20 cellular contexts compared by ENCODE assay signal in the genomic region with DNA sequence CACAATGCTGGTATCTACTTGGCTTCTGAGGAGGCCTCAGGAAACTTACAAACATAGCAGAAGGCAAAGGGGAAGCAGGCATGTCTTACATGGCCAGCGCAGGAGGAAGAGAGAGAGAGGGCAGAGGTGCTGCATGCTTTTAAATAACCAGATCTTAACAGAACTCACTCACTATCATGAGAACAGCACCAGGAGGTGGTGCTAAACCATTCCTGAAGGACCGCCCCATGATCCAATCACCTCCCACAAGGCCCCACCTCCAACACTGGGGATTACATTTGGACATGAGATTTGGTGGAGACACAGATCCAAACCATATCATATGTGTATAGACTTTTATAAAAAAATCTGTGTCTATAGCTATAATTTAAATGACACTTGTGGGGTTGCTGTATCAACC. TPM values are rescaled to one million over a fixed set of nuclear protein-coding genes. Genes with fewer than 3 reads are reported as not detected.
"Had no signal": no experiment of that assay in that cellular context is flagged by ENCODE, and none has a peak within 500 bp of the region (broad histone marks: within the 10 kb centered on the region; RNA-seq: fewer than 3 reads in every experiment).

No MANE protein-coding gene starts in this region.

- H3K9me3 ChIP-seq: esophagus squamous epithelium, prostate gland had no signal

- H3K4me1 ChIP-seq: esophagus squamous epithelium, prostate gland, tibial nerve had no signal

- ATAC-seq: right cardiac atrium had no signal

- H3K27ac ChIP-seq: esophagus squamous epithelium, prostate gland, skin epidermis, tibial nerve, VCaP had no signal

- H3K27me3 ChIP-seq: tibial nerve had no signal

- DNase-seq: activated CD4-positive, alpha-beta T cell treated with anti-CD3 and anti-CD28 coated beads for 1 hour; activated CD8-positive, alpha-beta memory T cell treated with anti-CD3 and anti-CD28 coated beads for 24 hours; activated CD8-positive, alpha-beta memory T cell treated with anti-CD3 and anti-CD28 coated beads, Interleukin-2, amount 50 U/mL, for 48 hours; activated effector memory CD4-positive, alpha-beta T cell treated with anti-CD3 and anti-CD28 coated beads, Interleukin-2, amount 50 U/mL, for 16 hours; activated naive CD4-positive, alpha-beta T cell treated with anti-CD3 and anti-CD28 coated beads, Interleukin-2, amount 50 U/mL, for 16 hours; activated T-cell treated with anti-CD3 and anti-CD28 coated beads, Interleukin-2, amount 50 U/mL, for 48 hours; aorta; cerebellar nuclear complex; effector CD8-positive, alpha-beta T cell; esophagus squamous epithelium; glutamatergic neuron; hypothalamus; naive B cell; right cardiac atrium; stimulated activated CD4-positive, alpha-beta T cell treated with anti-CD3 and anti-CD28 coated beads, Interleukin-2, amount 100 ng/mL, for 48 hours; T-helper 2 cell had no signal

- H3K4me3 ChIP-seq: esophagus squamous epithelium, prostate gland, skin epidermis, tibial nerve had no signal

- H3K36me3 ChIP-seq: esophagus squamous epithelium, prostate gland, tibial nerve had no signal

RNA-seq across cellular contexts. Expression of a gene that starts 48.6 kb away (rescaled TPM):
- polyA plus RNA-seq: aorta had no signal
